1 cellular context compared by ENCODE assay signal in genomic region chr6:34596798-34597197, GRCh38.
TF ChIP-seq lines count a peak whose summit lies in the region.

No MANE protein-coding gene starts in this region.

TF ChIP-seq in K562, 482 proteins besides CTCF, POLR2A, EP300 and RAD21:
- 0 out of 2 replicates have a peak, but pooled peaks have one; percentile 47 for TF ChIP-seq THRB (CRISPR knock-in tag; conservative IDR thresholded peaks at IDR 0.05)
- TF ChIP-seq SUPT5H (IDR thresholded peaks at IDR 0.05), result no peak
- no peak for TF ChIP-seq ATF6 (CRISPR knock-in tag; IDR thresholded peaks at IDR 0.05)
- no peak for TF ChIP-seq MBD1 (CRISPR knock-in tag; IDR thresholded peaks at IDR 0.05)
- TF ChIP-seq SAFB (IDR thresholded peaks at IDR 0.05; ENCODE audit: borderline replicate concordance, low read depth, low read length), result no peak
- TF ChIP-seq ARID4B (CRISPR knock-in tag; IDR thresholded peaks at IDR 0.05), result no peak
- peak; percentile 76; the same call in 1 of the 2 replicates for TF ChIP-seq ZNF263 (CRISPR knock-in tag; IDR thresholded peaks at IDR 0.05; ENCODE audit: borderline replicate concordance)
- no peak for TF ChIP-seq ZNF717 (CRISPR knock-in tag; IDR thresholded peaks at IDR 0.05)
- no peak for TF ChIP-seq BDP1 (IDR thresholded peaks at IDR 0.05; ENCODE audit: insufficient read depth, insufficient read length)
- TF ChIP-seq FOXP4 (CRISPR knock-in tag; IDR thresholded peaks at IDR 0.05; ENCODE audit: borderline replicate concordance), result no peak
- TF ChIP-seq ZNF589 (CRISPR knock-in tag; IDR thresholded peaks at IDR 0.05; ENCODE audit: low read depth), result no peak
- no peak for TF ChIP-seq FOXP1 (CRISPR knock-in tag; IDR thresholded peaks at IDR 0.05)
- TF ChIP-seq GTF2A2 (tag; IDR thresholded peaks at IDR 0.05), result no peak
- peak; percentile 30 for TF ChIP-seq POLR2B (IDR thresholded peaks at IDR 0.05; ENCODE audit: low read depth, partially characterized antibody)
- TF ChIP-seq ZBTB26 (CRISPR knock-in tag; IDR thresholded peaks at IDR 0.05), result 0 out of 2 replicates have a peak, but pooled peaks have one; percentile 48
- TF ChIP-seq HBP1 (CRISPR knock-in tag; IDR thresholded peaks at IDR 0.05), result 0 out of 2 replicates have a peak, but pooled peaks have one; percentile 40
- TF ChIP-seq SOX6 (IDR thresholded peaks at IDR 0.05), result no peak
- no peak for TF ChIP-seq FOXJ2 (tag; IDR thresholded peaks at IDR 0.05)
- no peak for TF ChIP-seq ZBTB1 (CRISPR knock-in tag; IDR thresholded peaks at IDR 0.05; ENCODE audit: borderline replicate concordance, low read depth)
- TF ChIP-seq JUNB (CRISPR knock-in tag; conservative IDR thresholded peaks at IDR 0.05), result no peak
- no peak for TF ChIP-seq GATAD2A (IDR thresholded peaks at IDR 0.05)
- TF ChIP-seq GMEB1 (CRISPR knock-in tag; IDR thresholded peaks at IDR 0.05), result no peak
